1 cellular context compared by ENCODE assay signal in the genomic region with DNA sequence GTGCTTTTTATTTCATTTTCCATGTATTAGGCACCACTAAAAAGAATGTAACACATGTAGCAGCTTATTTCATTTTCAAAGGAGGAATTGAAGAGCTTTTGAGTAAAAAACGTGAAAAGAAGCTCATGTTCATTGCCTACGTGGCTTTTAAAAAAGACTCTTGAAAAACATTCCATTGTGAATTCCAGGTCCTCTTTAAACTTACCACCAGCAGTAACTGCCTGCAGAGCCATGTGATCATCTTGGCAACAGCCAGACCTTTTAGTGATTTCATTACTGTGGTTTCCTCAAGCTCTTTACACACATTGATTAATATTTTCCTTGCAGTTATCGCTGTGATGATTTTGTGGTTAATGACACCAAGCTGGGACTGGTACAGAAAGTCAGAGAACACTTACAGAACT.
A peak's percentile ranks its signal among the peaks of the same experiment; 100 is the strongest.
TF ChIP-seq lines count a peak whose summit lies in the region.

No MANE protein-coding gene starts in this region.

TF ChIP-seq in HEK293, 187 proteins besides CTCF, POLR2A, EP300 and RAD21 (continued from another document):
- TF ChIP-seq ZFHX2 (tag by site-specific recombination; conservative IDR thresholded peaks at IDR 0.05) (no peak), ZNF366 (tag by site-specific recombination; conservative IDR thresholded peaks at IDR 0.05) (peak; percentile 52), ZEB2 (tag by site-specific recombination; IDR thresholded peaks at IDR 0.05) (peak; percentile 31; the same call in 1 of the 2 replicates), IKZF3 (tag by site-specific recombination; IDR thresholded peaks at IDR 0.05) (peak; percentile 37; the same call in 1 of the 2 replicates)
- TF ChIP-seq, protein P1, sequence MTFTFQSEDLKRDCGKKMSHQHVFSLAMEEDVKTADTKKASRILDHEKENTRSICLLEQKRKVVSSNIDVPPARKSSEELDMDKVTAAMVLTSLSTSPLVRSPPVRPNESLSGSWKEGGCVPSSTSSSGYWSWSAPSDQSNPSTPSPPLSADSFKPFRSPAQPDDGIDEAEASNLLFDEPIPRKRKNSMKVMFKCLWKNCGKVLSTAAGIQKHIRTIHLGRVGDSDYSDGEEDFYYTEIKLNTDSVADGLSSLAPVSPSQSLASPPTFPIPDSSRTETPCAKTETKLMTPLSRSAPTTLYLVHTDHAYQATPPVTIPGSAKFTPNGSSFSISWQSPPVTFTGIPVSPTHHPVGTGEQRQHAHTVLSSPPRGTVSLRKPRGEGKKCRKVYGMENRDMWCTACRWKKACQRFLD (tag by site-specific recombination; IDR thresholded peaks at IDR 0.05), result no peak
- TF ChIP-seq, protein P2, sequence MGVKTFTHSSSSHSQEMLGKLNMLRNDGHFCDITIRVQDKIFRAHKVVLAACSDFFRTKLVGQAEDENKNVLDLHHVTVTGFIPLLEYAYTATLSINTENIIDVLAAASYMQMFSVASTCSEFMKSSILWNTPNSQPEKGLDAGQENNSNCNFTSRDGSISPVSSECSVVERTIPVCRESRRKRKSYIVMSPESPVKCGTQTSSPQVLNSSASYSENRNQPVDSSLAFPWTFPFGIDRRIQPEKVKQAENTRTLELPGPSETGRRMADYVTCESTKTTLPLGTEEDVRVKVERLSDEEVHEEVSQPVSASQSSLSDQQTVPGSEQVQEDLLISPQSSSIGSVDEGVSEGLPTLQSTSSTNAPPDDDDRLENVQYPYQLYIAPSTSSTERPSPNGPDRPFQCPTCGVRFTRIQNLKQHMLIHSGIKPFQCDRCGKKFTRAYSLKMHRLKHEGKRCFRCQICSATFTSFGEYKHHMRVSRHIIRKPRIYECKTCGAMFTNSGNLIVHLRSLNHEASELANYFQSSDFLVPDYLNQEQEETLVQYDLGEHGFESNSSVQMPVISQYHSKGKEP (tag by site-specific recombination; IDR thresholded peaks at IDR 0.05), result peak; percentile 10; the same call in 1 of the 2 replicates
